Comparison of ENCODE assay signal across 22 cellular contexts in the genomic region with DNA sequence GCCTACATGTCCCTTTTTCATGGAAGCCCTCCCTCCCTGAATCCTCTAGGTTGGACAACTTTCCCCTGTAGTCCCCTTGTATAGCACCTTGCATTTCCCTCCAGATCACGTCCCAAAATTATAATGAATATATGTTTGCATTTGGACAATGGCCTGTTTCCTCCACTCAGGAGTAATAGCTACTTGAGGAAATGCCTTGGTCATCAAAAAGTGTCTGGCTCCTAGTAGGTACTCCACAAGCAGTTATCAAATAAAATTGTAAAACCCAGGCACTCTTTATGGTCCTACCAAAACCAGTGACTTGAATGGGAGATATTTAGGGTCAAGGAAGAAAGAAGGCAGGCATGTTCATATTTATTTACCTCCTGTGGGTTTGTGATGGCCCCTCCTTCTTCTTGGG. TPM values are rescaled to one million over a fixed set of nuclear protein-coding genes. Genes with fewer than 3 reads are reported as not detected.
"Had no signal": no experiment of that assay in that cellular context is flagged by ENCODE, and none has a peak within 500 bp of the region (broad histone marks: within the 10 kb centered on the region; RNA-seq: fewer than 3 reads in every experiment).

No MANE protein-coding gene starts in this region.

- H3K4me1 ChIP-seq: SJSA1 had no signal

- H3K27ac ChIP-seq: SJSA1, SK-N-MC had no signal

- DNase-seq: IMR-90, Karpas-422, KG1, MG63, NCI-H1092, NCI-H1105 treated with DMSO at 0.1 percent for 48 hours, NCI-H1417 treated with DMSO at 0.1 percent for 48 hours, NCI-H146, NCI-H1694 treated with DMSO at 0.1 percent for 48 hours, NCI-H1930, NCI-H2081, NCI-H2107, NCI-H2227 treated with DMSO at 0.1 percent for 48 hours, NCI-H524, NCI-H526 treated with DMSO at 0.1 percent for 48 hours, NCI-H748 treated with DMSO at 0.1 percent for 48 hours, Right ventricle myocardium superior, RPMI8226, SIG-M5 had no signal

- FAIRE-seq: RCC 7860 had no signal

- H3K9me3 ChIP-seq: MG63 had no signal

- H3K4me3 ChIP-seq: MG63, SJSA1, SK-N-MC had no signal

RNA-seq across cellular contexts. Expression of a gene that starts 59.6 kb away (rescaled TPM):
- polyA plus RNA-seq: IMR-90 had no signal
